ENCODE assay signal across 14 cellular contexts in genomic region chr6:141103246-141103645, GRCh38.
A peak's percentile ranks its signal among the peaks of the same experiment; 100 is the strongest.
DNase-seq lines count a peak whose midpoint lies in the region; ATAC-seq and TF ChIP-seq lines count a peak whose summit lies in the region.
"Had no signal": no experiment of that assay in that cellular context is flagged by ENCODE, and none has a peak within 500 bp of the region (broad histone marks: within the 10 kb centered on the region; RNA-seq: fewer than 3 reads in every experiment).

No MANE protein-coding gene starts in this region.

- peaks cover 2% of the 10 kb centered on the region for H3K4me1 Mint-ChIP-seq in activated CD4-positive, alpha-beta T cell treated with anti-CD3 and anti-CD28 coated beads for 36 hours

- CTCF ChIA-PET in activated CD4-positive, alpha-beta T cell treated with anti-CD3 and anti-CD28 coated beads for 36 hours (lab: Charles Lee): no interaction called here

- ATAC-seq in activated CD4-positive, alpha-beta T cell treated with anti-CD3 and anti-CD28 coated beads for 36 hours: peak; percentile 53
- ATAC-seq in GM21723 (IDR thresholded peaks at IDR 0.05; ENCODE audit: unreplicated experiment) (no peak), GM18861 (IDR thresholded peaks at IDR 0.05; ENCODE audit: unreplicated experiment) (no peak)
- ATAC-seq: GM23338 had no signal

- DNase-seq in activated CD4-positive, alpha-beta T cell treated with anti-CD3 and anti-CD28 coated beads for 36 hours: no peak
- no peak for DNase-seq in activated CD4-positive, alpha-beta T cell treated with anti-CD3 and anti-CD28 coated beads, Interleukin-2, amount 50 U/mL, for 1 hour
- DNase-seq in NCI-H187 (lab: John Stamatoyannopoulos, UW) (peak; percentile 65 to 66), astrocyte of the cerebellum (ENCODE audit: low read depth) (peak; percentile 59), mesenchymal stem cell (no peak)
- DNase-seq in stimulated activated CD4-positive, alpha-beta T cell treated with anti-CD3 and anti-CD28 coated beads, Interleukin-12 subunit alpha, Interleukin-12 subunit beta, amount 100 ng/mL, for 4 hours: no peak
- DNase-seq: amygdala, islet precursor cell, KG1 had no signal

- H4K8ac ChIP-seq in mesenchymal stem cell (ENCODE audit: low read length): no peak overlapping the region

- H3K27me3 Mint-ChIP-seq in activated CD4-positive, alpha-beta T cell treated with anti-CD3 and anti-CD28 coated beads for 36 hours: peaks cover 11% of the 10 kb centered on the region

- no peaks in the 10 kb centered on the region for H3K36me3 Mint-ChIP-seq in activated CD4-positive, alpha-beta T cell treated with anti-CD3 and anti-CD28 coated beads for 36 hours (ENCODE audit: low read depth)

- no peak overlapping the region for H3K14ac ChIP-seq in mesenchymal stem cell (ENCODE audit: low read length in 2 of 2)

- no peak for TF ChIP-seq CTCF in astrocyte of the cerebellum (IDR thresholded peaks at IDR 0.05; ENCODE audit: low read depth, low read length, missing control alignments)

- H3K27me3 ChIP-seq in mesenchymal stem cell (ENCODE audit: control insufficient read depth in 1 of 2, insufficient read depth in 1 of 2, low read length in 2 of 2): no peaks in the 10 kb centered on the region
- H3K27me3 ChIP-seq: esophagus muscularis mucosa had no signal

- H3K36me3 ChIP-seq in mesenchymal stem cell (ENCODE audit: control insufficient read depth in 1 of 2, insufficient read depth in 2 of 2, low read depth in 1 of 2, low read length in 2 of 2): no peaks in the 10 kb centered on the region
- H3K36me3 ChIP-seq: esophagus muscularis mucosa had no signal

- no peak overlapping the region for H2BK5ac ChIP-seq in mesenchymal stem cell (ENCODE audit: low read depth, low read length, poor library complexity, severe bottlenecking)

- no peak overlapping the region for H3K27ac Mint-ChIP-seq in activated CD4-positive, alpha-beta T cell treated with anti-CD3 and anti-CD28 coated beads for 36 hours
- H3K27ac Mint-ChIP-seq: GM23338; T-helper 1 cell treated with Interleukin-12 subunit alpha and Interleukin-12 subunit beta and Interleukin-4 antibody, amounts not matched to agents 30 μg/mL and 1 μg/mL, for 36 hours had no signal

- H2BK12ac ChIP-seq in mesenchymal stem cell (ENCODE audit: low read length in 2 of 2): no peak overlapping the region

- H2AK5ac ChIP-seq in mesenchymal stem cell (ENCODE audit: low read length, severe bottlenecking): no peak overlapping the region

- H4K91ac ChIP-seq in mesenchymal stem cell (ENCODE audit: low read length): no peak overlapping the region

- H3K9ac ChIP-seq in mesenchymal stem cell (ENCODE audit: low read length): no peak overlapping the region

- no peak overlapping the region for H3K4me2 ChIP-seq in mesenchymal stem cell (ENCODE audit: low read length, poor library complexity, severe bottlenecking)
- H3K4me2 ChIP-seq: GM23338 had no signal

- POLR2A ChIA-PET in activated CD4-positive, alpha-beta T cell treated with anti-CD3 and anti-CD28 coated beads for 36 hours (lab: Charles Lee): no interaction called here

- no peaks in the 10 kb centered on the region for H3K79me1 ChIP-seq in mesenchymal stem cell (replicated peaks; ENCODE audit: low read length, poor library complexity, severe bottlenecking)

- no peak overlapping the region for H2BK120ac ChIP-seq in mesenchymal stem cell (ENCODE audit: low read depth, low read length)

- intact Hi-C loops in activated CD4-positive, alpha-beta T cell treated with anti-CD3 and anti-CD28 coated beads for 36 hours (cut with DNase I, micrococcal nuclease): loop anchor here in 1 of 2 experiments (10.0 kb wide), 1 partner anchor 462 kb away; no protein-coding TSS in a partner anchor

- H3K27ac ChIP-seq in mesenchymal stem cell (ENCODE audit: low read length, poor library complexity, severe bottlenecking): peak overlapping the region; percentile 39
- H3K27ac ChIP-seq: esophagus muscularis mucosa had no signal

- no peak overlapping the region for H2AFZ ChIP-seq in mesenchymal stem cell (ENCODE audit: low read depth, low read length)
- H2AFZ ChIP-seq: GM23338 had no signal

- H3K4ac ChIP-seq in mesenchymal stem cell (ENCODE audit: low read depth in 1 of 2, low read length in 2 of 2): no peak overlapping the region

- no peak overlapping the region for H3K4me3 Mint-ChIP-seq in activated CD4-positive, alpha-beta T cell treated with anti-CD3 and anti-CD28 coated beads for 36 hours
- H3K4me3 Mint-ChIP-seq: GM23338; T-helper 1 cell treated with Interleukin-12 subunit alpha and Interleukin-12 subunit beta and Interleukin-4 antibody, amounts not matched to agents 30 μg/mL and 1 μg/mL, for 36 hours had no signal

- H2BK15ac ChIP-seq in mesenchymal stem cell (ENCODE audit: low read depth, poor library complexity, severe bottlenecking): no peak overlapping the region

- no peak overlapping the region for H3K23ac ChIP-seq in mesenchymal stem cell (ENCODE audit: low read length in 2 of 2)

- no peaks in the 10 kb centered on the region for H3K4me1 ChIP-seq in mesenchymal stem cell (ENCODE audit: control insufficient read depth, insufficient read depth, low read depth, low read length)
- H3K4me1 ChIP-seq: esophagus muscularis mucosa had no signal

- no peaks in the 10 kb centered on the region for H3K9me3 ChIP-seq in mesenchymal stem cell (ENCODE audit: control insufficient read depth, low read length)
- H3K9me3 ChIP-seq: esophagus muscularis mucosa had no signal

- H3K18ac ChIP-seq in mesenchymal stem cell (ENCODE audit: low read depth in 1 of 2, low read length in 2 of 2): no peak overlapping the region

- H3K4me3 ChIP-seq in astrocyte of the cerebellum (ENCODE audit: low read depth, low read length): no peak overlapping the region
- no peak overlapping the region for H3K4me3 ChIP-seq in mesenchymal stem cell (ENCODE audit: insufficient read depth in 1 of 2, low read depth in 1 of 2, low read length in 2 of 2)
- H3K4me3 ChIP-seq: esophagus muscularis mucosa, GM23338 had no signal

- no peaks in the 10 kb centered on the region for H3K9me3 Mint-ChIP-seq in activated CD4-positive, alpha-beta T cell treated with anti-CD3 and anti-CD28 coated beads for 36 hours (ENCODE audit: low read depth)
- H3K9me3 Mint-ChIP-seq: T-helper 1 cell treated with Interleukin-12 subunit alpha and Interleukin-12 subunit beta and Interleukin-4 antibody, amounts not matched to agents 30 μg/mL and 1 μg/mL, for 36 hours had no signal

- in situ Hi-C loops in astrocyte of the cerebellum (cut with HindIII; ENCODE audit: low sequenced_read_pairs): no loop called here

Comparison
In these comparisons a context has a peak if more than half of its experiments do, and no peak if none do; other contexts are left out.
1. DNase-seq: peak in NCI-H187 (2 of 2) and astrocyte of the cerebellum (single experiment); none in activated CD4-positive, alpha-beta T cell treated with anti-CD3 and anti-CD28 coated beads for 36 hours (single experiment), activated CD4-positive, alpha-beta T cell treated with anti-CD3 and anti-CD28 coated beads, Interleukin-2, amount 50 U/mL, for 1 hour (single experiment), mesenchymal stem cell (single experiment) and stimulated activated CD4-positive, alpha-beta T cell treated with anti-CD3 and anti-CD28 coated beads, Interleukin-12 subunit alpha, Interleukin-12 subunit beta, amount 100 ng/mL, for 4 hours (single experiment).